Comparison of ENCODE assay signal across 17 cellular contexts in the genomic region with DNA sequence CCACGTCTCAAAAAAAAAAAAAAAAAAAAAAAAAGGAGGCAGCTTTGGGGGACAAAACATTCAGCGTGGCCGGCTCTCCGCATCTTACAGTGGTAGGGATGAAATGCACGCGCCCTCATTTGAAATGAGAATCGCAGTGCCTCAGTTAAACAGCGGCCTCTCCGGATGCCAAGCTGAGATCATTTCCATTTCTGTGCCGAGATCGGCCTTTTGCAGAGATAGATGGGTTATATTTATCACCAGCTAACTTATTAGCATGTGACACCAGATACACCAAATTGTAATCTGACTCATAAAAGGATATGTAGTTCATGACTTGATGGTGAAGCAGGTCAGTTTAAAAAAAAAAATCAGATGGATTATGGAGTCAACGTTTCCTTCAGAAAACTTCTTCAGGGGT.
DNase-seq lines count a peak whose midpoint lies in the region; ATAC-seq and TF ChIP-seq lines count a peak whose summit lies in the region.
"Had no signal": no experiment of that assay in that cellular context is flagged by ENCODE, and none has a peak within 500 bp of the region (broad histone marks: within the 10 kb centered on the region; RNA-seq: fewer than 3 reads in every experiment).

No MANE protein-coding gene starts in this region.

- H3K4me2 ChIP-seq in Karpas-422 (ENCODE audit: low read depth, low read length, poor library complexity, severe bottlenecking) = peak overlapping the region; percentile 60
- H3K4me2 ChIP-seq: A549 had no signal

- H3K27me3 ChIP-seq in Caco-2 (replicated peaks; ENCODE audit: control insufficient read depth, insufficient read depth, low read length) (no peaks in the 10 kb centered on the region), Karpas-422 (ENCODE audit: low read length) (no peaks in the 10 kb centered on the region), A673 (replicated peaks; ENCODE audit: insufficient read depth, low read depth, low read length, poor library complexity) (no peaks in the 10 kb centered on the region), stomach (no peaks in the 10 kb centered on the region)
- H3K27me3 ChIP-seq: SJCRH30 had no signal

- no peaks in the 10 kb centered on the region for H3K9me3 ChIP-seq in Caco-2
- H3K9me3 ChIP-seq in Karpas-422 (ENCODE audit: low read length) = no peaks in the 10 kb centered on the region
- no peaks in the 10 kb centered on the region for H3K9me3 ChIP-seq in A673 (ENCODE audit: low read depth, low read length, poor library complexity, severe bottlenecking)
- no peaks in the 10 kb centered on the region for H3K9me3 ChIP-seq in stomach
- H3K9me3 ChIP-seq: A549, SJCRH30 had no signal

- H3K9ac ChIP-seq in Karpas-422 (ENCODE audit: low read length) = peak overlapping the region; percentile 72

- peaks cover 16% of the 10 kb centered on the region for H3K4me1 ChIP-seq in Caco-2
- peaks cover 81% of the 10 kb centered on the region for H3K4me1 ChIP-seq in Karpas-422 (ENCODE audit: low read length)
- peaks cover 18% of the 10 kb centered on the region for H3K4me1 ChIP-seq in A673 (ENCODE audit: insufficient read depth, low read length, poor library complexity, severe bottlenecking)
- H3K4me1 ChIP-seq in stomach = peaks cover 18 to 68% (median 43%) of the 10 kb centered on the region in 4 donors
- H3K4me1 ChIP-seq: SJCRH30 had no signal

- H3K4me1 Mint-ChIP-seq in Caco-2 (ENCODE audit: low read depth, unreplicated experiment) = peaks cover 26% of the 10 kb centered on the region

- BruUV-seq in Caco-2 (replicated peaks; lab: Mats Ljungman, UMichigan) = no TSS peak
- BruUV-seq in A673 (replicated peaks; lab: Mats Ljungman, UMichigan) = no TSS peak

- H3K27ac ChIP-seq in Karpas-422 (ENCODE audit: low read length) (peak overlapping the region; percentile 96), A673 (ENCODE audit: low read depth, low read length, poor library complexity, severe bottlenecking) (no peak overlapping the region), stomach (no peak overlapping the region)
- H3K27ac ChIP-seq: SJCRH30 had no signal

- CTCF ChIA-PET in Caco-2 (lab: Charles Lee) (no interaction called here), A673 (lab: Charles Lee) (no interaction called here)

- POLR2A ChIA-PET in Caco-2 (lab: Charles Lee) = interaction anchor here (0.7 kb wide), 1 partner anchor 305 kb away, joined by 3 read pairs; no protein-coding TSS in a partner anchor
- POLR2A ChIA-PET in A673 (lab: Charles Lee; ENCODE audit: low non-redundant PET) = no interaction called here

- H3K27ac Mint-ChIP-seq in Caco-2 (ENCODE audit: unreplicated experiment) = peak overlapping the region; percentile 63
- H3K27ac Mint-ChIP-seq: CD4-positive, CD25-positive, alpha-beta regulatory T cell had no signal

- intact Hi-C loops in Caco-2 (cut with micrococcal nuclease; ENCODE audit: unreplicated experiment) (no loop called here), Right ventricle myocardium superior (cut with DNase I) (no loop called here), A673 (cut with micrococcal nuclease; ENCODE audit: unreplicated experiment) (no loop called here), stomach (cut with DNase I; ENCODE audit: low total_unique reads) (no loop called here)

- no peak overlapping the region for H2AFZ ChIP-seq in Karpas-422 (ENCODE audit: low read length)

- no peaks in the 10 kb centered on the region for H3K9me3 Mint-ChIP-seq in Caco-2 (ENCODE audit: unreplicated experiment)
- H3K9me3 Mint-ChIP-seq: CD4-positive, CD25-positive, alpha-beta regulatory T cell had no signal

- H3K79me2 ChIP-seq in Karpas-422 (ENCODE audit: low read length) = peaks cover 80% of the 10 kb centered on the region

- peaks cover 56% of the 10 kb centered on the region for H3K36me3 Mint-ChIP-seq in Caco-2 (ENCODE audit: insufficient read depth, unreplicated experiment)
- H3K36me3 Mint-ChIP-seq: CD4-positive, CD25-positive, alpha-beta regulatory T cell had no signal

- no peak for TF ChIP-seq EP300 in stomach (IDR thresholded peaks at IDR 0.05)

- WGBS in stomach, 5 donors = 90 to 94% (median 91%) methylated on average over 12 of the region's 12 CpGs

- no peaks in the 10 kb centered on the region for H3K9me2 ChIP-seq in Karpas-422 (replicated peaks; ENCODE audit: insufficient read depth, low read length)

- H3K4me3 ChIP-seq in Caco-2 (ENCODE audit: low read depth, low read length) = no peak overlapping the region
- peak overlapping the region; percentile 46 for H3K4me3 ChIP-seq in Karpas-422 (ENCODE audit: low read length)
- H3K4me3 ChIP-seq in A673 (ENCODE audit: low read depth, low read length, poor library complexity, severe bottlenecking) = no peak overlapping the region
- H3K4me3 ChIP-seq in stomach = no peak overlapping the region
- H3K4me3 ChIP-seq: A549, SJCRH30 had no signal

- ATAC-seq in Right ventricle myocardium superior (ENCODE audit: poor library complexity) = peak; percentile 77
- ATAC-seq in GM18502 (IDR thresholded peaks at IDR 0.05; ENCODE audit: poor library complexity, unreplicated experiment) = no peak
- ATAC-seq: A549 had no signal

- H3K36me3 ChIP-seq in Caco-2 (ENCODE audit: control insufficient read depth, insufficient read depth, low read length) = no peaks in the 10 kb centered on the region; the same call in 1 of the 2 replicates
- no peaks in the 10 kb centered on the region; the same call in 1 of the 2 replicates for H3K36me3 ChIP-seq in Karpas-422 (ENCODE audit: insufficient read depth, low read length)
- H3K36me3 ChIP-seq in A673 (ENCODE audit: insufficient read depth, low read length, poor library complexity, severe bottlenecking) = no peaks in the 10 kb centered on the region
- no peaks in the 10 kb centered on the region for H3K36me3 ChIP-seq in stomach
- H3K36me3 ChIP-seq: SJCRH30 had no signal

- H4K20me1 ChIP-seq in Karpas-422 (ENCODE audit: insufficient read depth, low read depth, low read length) = no peaks in the 10 kb centered on the region

- no peak for TF ChIP-seq POLR2A in stomach (IDR thresholded peaks at IDR 0.05)

- no peaks in the 10 kb centered on the region for H3K27me3 Mint-ChIP-seq in Caco-2 (ENCODE audit: insufficient read depth, unreplicated experiment)
- H3K27me3 Mint-ChIP-seq: CD4-positive, CD25-positive, alpha-beta regulatory T cell had no signal

- DNase-seq in Caco-2 = no peak
- peak; percentile 94 for DNase-seq in Karpas-422
- DNase-seq in Right ventricle myocardium superior = peak; percentile 49
- peak; percentile 86 for DNase-seq in myocyte (ENCODE audit: low read depth)
- no peak for DNase-seq in A673 (ENCODE audit: low spot score)
- DNase-seq in ureter (ENCODE audit: low spot score) = no peak
- no peak for DNase-seq in stomach
- DNase-seq: Calu3; CD4-positive, CD25-positive, alpha-beta regulatory T cell; MM.1S; NCI-H1105 treated with DMSO at 0.1 percent for 48 hours; NCI-H2029; NCI-H510A; NCI-H82; SJCRH30 had no signal

- H3K4me3 Mint-ChIP-seq in Caco-2 (ENCODE audit: unreplicated experiment) = no peak overlapping the region
- H3K4me3 Mint-ChIP-seq: CD4-positive, CD25-positive, alpha-beta regulatory T cell had no signal

- no peak for TF ChIP-seq CTCF in Caco-2 (IDR thresholded peaks at IDR 0.05; ENCODE audit: insufficient read depth in 1 of 2, low read depth in 1 of 2, low read length in 1 of 2, severe bottlenecking in 1 of 2, unreplicated experiment in 1 of 2)
- TF ChIP-seq CTCF in A673 (conservative IDR thresholded peaks at IDR 0.05; ENCODE audit: low read depth, low read length) = no peak
- no peak for TF ChIP-seq CTCF in stomach (IDR thresholded peaks at IDR 0.05)

Comparison
In these comparisons a context has a peak if more than half of its experiments do, and no peak if none do; other contexts are left out.
1. DNase-seq: peak in Karpas-422 (single experiment), Right ventricle myocardium superior (single experiment) and myocyte (single experiment); none in Caco-2 (0 of 2), A673 (single experiment), ureter (single experiment) and stomach (single experiment).